8 cellular contexts compared by ENCODE assay signal in genomic region chr7:22549667-22550513, GRCh38. TPM values are rescaled to one million over a fixed set of nuclear protein-coding genes. Genes with fewer than 3 reads are reported as not detected.
DNase-seq lines count a peak whose midpoint lies in the region; ATAC-seq lines count a peak whose summit lies in the region.

No MANE protein-coding gene starts in this region.

- no peak overlapping the region for H3K27ac Mint-ChIP-seq in activated CD4-positive, alpha-beta T cell treated with anti-CD3 and anti-CD28 coated beads for 36 hours
- no peak overlapping the region for H3K27ac Mint-ChIP-seq in activated CD4-positive, alpha-beta memory T cell treated with anti-CD3 and anti-CD28 coated beads, Interleukin-2, amount 10 ng/mL, durations not matched to agents 7 days and 5 days
- peak overlapping the region; percentile 96 for H3K27ac Mint-ChIP-seq in stimulated activated naive B cell treated with anti-CD40 and anti-IgM and Interleukin-4, amounts not matched to agents 10 μg/mL and 1 μg/mL and 100 μg/mL, for 72 hours

- H3K27me3 Mint-ChIP-seq in activated CD4-positive, alpha-beta T cell treated with anti-CD3 and anti-CD28 coated beads for 36 hours: peaks cover 53% of the 10 kb centered on the region
- H3K27me3 Mint-ChIP-seq in activated CD4-positive, alpha-beta memory T cell treated with anti-CD3 and anti-CD28 coated beads, Interleukin-2, amount 10 ng/mL, durations not matched to agents 7 days and 5 days: peaks cover 82% of the 10 kb centered on the region
- peaks cover 12 to 27% of the 10 kb centered on the region in 2 donors for H3K27me3 Mint-ChIP-seq in stimulated activated naive B cell treated with anti-CD40 and anti-IgM and Interleukin-4, amounts not matched to agents 10 μg/mL and 1 μg/mL and 100 μg/mL, for 72 hours

- peaks cover 1% of the 10 kb centered on the region; the same call in 1 of the 2 replicates for H3K4me1 ChIP-seq in iPS DF 6.9 (ENCODE audit: control insufficient read depth, insufficient read depth, low read length)

- intact Hi-C loops in activated CD4-positive, alpha-beta T cell treated with anti-CD3 and anti-CD28 coated beads for 36 hours (cut with DNase I, micrococcal nuclease): loop anchor here in 1 of 2 experiments (1.0 kb wide), 1 partner anchor 8 kb away; no protein-coding TSS in a partner anchor

- peak overlapping the region; percentile 45 for H3K4me3 Mint-ChIP-seq in activated CD4-positive, alpha-beta T cell treated with anti-CD3 and anti-CD28 coated beads for 36 hours
- H3K4me3 Mint-ChIP-seq in activated CD4-positive, alpha-beta memory T cell treated with anti-CD3 and anti-CD28 coated beads, Interleukin-2, amount 10 ng/mL, durations not matched to agents 7 days and 5 days: no peak overlapping the region
- H3K4me3 Mint-ChIP-seq in stimulated activated naive B cell treated with anti-CD40 and anti-IgM and Interleukin-4, amounts not matched to agents 10 μg/mL and 1 μg/mL and 100 μg/mL, for 72 hours: peak overlapping the region; percentile 90 to 95

- no peaks in the 10 kb centered on the region for H3K9me3 ChIP-seq in iPS DF 6.9 (ENCODE audit: control insufficient read depth, insufficient read depth, low read length)

- H3K27me3 ChIP-seq in iPS DF 6.9 (ENCODE audit: control insufficient read depth, insufficient read depth, low read length): no peaks in the 10 kb centered on the region

- H3K36me3 Mint-ChIP-seq in activated CD4-positive, alpha-beta T cell treated with anti-CD3 and anti-CD28 coated beads for 36 hours (ENCODE audit: low read depth): no peaks in the 10 kb centered on the region
- H3K36me3 Mint-ChIP-seq in activated CD4-positive, alpha-beta memory T cell treated with anti-CD3 and anti-CD28 coated beads, Interleukin-2, amount 10 ng/mL, durations not matched to agents 7 days and 5 days (ENCODE audit: low read depth): no peaks in the 10 kb centered on the region
- H3K36me3 Mint-ChIP-seq in stimulated activated naive B cell treated with anti-CD40 and anti-IgM and Interleukin-4, amounts not matched to agents 10 μg/mL and 1 μg/mL and 100 μg/mL, for 72 hours: peaks cover 4% of the 10 kb centered on the region in 2 donors

- no peaks in the 10 kb centered on the region for H3K36me3 ChIP-seq in iPS DF 6.9 (ENCODE audit: control insufficient read depth, insufficient read depth, low read length)

- no peaks in the 10 kb centered on the region for H3K9me3 Mint-ChIP-seq in activated CD4-positive, alpha-beta T cell treated with anti-CD3 and anti-CD28 coated beads for 36 hours (ENCODE audit: low read depth)
- no peaks in the 10 kb centered on the region for H3K9me3 Mint-ChIP-seq in activated CD4-positive, alpha-beta memory T cell treated with anti-CD3 and anti-CD28 coated beads, Interleukin-2, amount 10 ng/mL, durations not matched to agents 7 days and 5 days
- no peaks in the 10 kb centered on the region for H3K9me3 Mint-ChIP-seq in stimulated activated naive B cell treated with anti-CD40 and anti-IgM and Interleukin-4, amounts not matched to agents 10 μg/mL and 1 μg/mL and 100 μg/mL, for 72 hours

- peak overlapping the region; percentile 63; the same call in 1 of the 2 replicates for H3K4me3 ChIP-seq in iPS DF 6.9 (ENCODE audit: low read length)

- no CpG with 5 or more reads among the region's 48 CpGs for WGBS in iPS DF 6.9 (ENCODE audit: insufficient coverage, insufficient read length)

- DNase-seq in activated CD4-positive, alpha-beta T cell treated with anti-CD3 and anti-CD28 coated beads for 36 hours: peak; percentile 65
- DNase-seq in activated CD4-positive, alpha-beta T cell treated with anti-CD3 and anti-CD28 coated beads for 1 hour: no peak
- DNase-seq in NCI-H1092 treated with DMSO at 0.1 percent for 48 hours (lab: John Stamatoyannopoulos, UW): peak; percentile 53
- peak; percentile 33 for DNase-seq in activated CD4-positive, alpha-beta memory T cell treated with anti-CD3 and anti-CD28 coated beads, Interleukin-2, amount 10 ng/mL, durations not matched to agents 7 days and 5 days
- DNase-seq in iPS DF 6.9 (ENCODE audit: low read depth, low spot score): peak; percentile 85
- no peak for DNase-seq in stimulated activated naive B cell treated with anti-CD40 and anti-IgM and Interleukin-4, amounts not matched to agents 10 μg/mL and 1 μg/mL and 100 μg/mL, for 72 hours
- DNase-seq in NCI-H1436 (lab: John Stamatoyannopoulos, UW): no peak

- ATAC-seq in activated CD4-positive, alpha-beta T cell treated with anti-CD3 and anti-CD28 coated beads for 36 hours: peak; percentile 61
- ATAC-seq in stimulated activated naive B cell treated with anti-CD40 and anti-IgM and Interleukin-4, amounts not matched to agents 10 μg/mL and 1 μg/mL and 100 μg/mL, for 72 hours (replicated peaks): peak; percentile 18 to 44
- no peak for ATAC-seq in GM21723 (IDR thresholded peaks at IDR 0.05; ENCODE audit: unreplicated experiment)

- H3K4me1 Mint-ChIP-seq in activated CD4-positive, alpha-beta T cell treated with anti-CD3 and anti-CD28 coated beads for 36 hours: peaks cover 9% of the 10 kb centered on the region
- H3K4me1 Mint-ChIP-seq in activated CD4-positive, alpha-beta memory T cell treated with anti-CD3 and anti-CD28 coated beads, Interleukin-2, amount 10 ng/mL, durations not matched to agents 7 days and 5 days: peaks cover 8% of the 10 kb centered on the region
- peaks cover 32 to 45% of the 10 kb centered on the region in 2 donors for H3K4me1 Mint-ChIP-seq in stimulated activated naive B cell treated with anti-CD40 and anti-IgM and Interleukin-4, amounts not matched to agents 10 μg/mL and 1 μg/mL and 100 μg/mL, for 72 hours

- H3K27ac ChIP-seq in iPS DF 6.9 (ENCODE audit: low read length): no peak overlapping the region

- CTCF ChIA-PET in activated CD4-positive, alpha-beta T cell treated with anti-CD3 and anti-CD28 coated beads for 36 hours (lab: Charles Lee): interaction anchor here (0.9 kb wide), 1 partner anchor 232 kb away, joined by 4 read pairs; no protein-coding TSS in a partner anchor
- CTCF ChIA-PET in activated CD4-positive, alpha-beta memory T cell treated with anti-CD3 and anti-CD28 coated beads, Interleukin-2, amount 10 ng/mL, durations not matched to agents 7 days and 5 days (lab: Charles Lee): no interaction called here

- POLR2A ChIA-PET in activated CD4-positive, alpha-beta T cell treated with anti-CD3 and anti-CD28 coated beads for 36 hours (lab: Charles Lee): no interaction called here
- POLR2A ChIA-PET in activated CD4-positive, alpha-beta memory T cell treated with anti-CD3 and anti-CD28 coated beads, Interleukin-2, amount 10 ng/mL, durations not matched to agents 7 days and 5 days (lab: Charles Lee): no interaction called here

RNA-seq across cellular contexts. Expression of gene STEAP1B, which starts 49.9 kb away (rescaled TPM):
- total RNA-seq in activated CD4-positive, alpha-beta T cell treated with anti-CD3 and anti-CD28 coated beads for 36 hours: under 1 TPM in 1 of 2 experiments, not detected in 1; 0.23 TPM
- total RNA-seq in activated CD4-positive, alpha-beta memory T cell treated with anti-CD3 and anti-CD28 coated beads, Interleukin-2, amount 10 ng/mL, durations not matched to agents 7 days and 5 days: under 1 TPM; 0.30 to 0.33 TPM

Comparison
In these comparisons a context has a peak if more than half of its experiments do, and no peak if none do; other contexts are left out.
1. DNase-seq: peak in activated CD4-positive, alpha-beta T cell treated with anti-CD3 and anti-CD28 coated beads for 36 hours (single experiment), NCI-H1092 treated with DMSO at 0.1 percent for 48 hours (single experiment), activated CD4-positive, alpha-beta memory T cell treated with anti-CD3 and anti-CD28 coated beads, Interleukin-2, amount 10 ng/mL, durations not matched to agents 7 days and 5 days (single experiment) and iPS DF 6.9 (single experiment); none in activated CD4-positive, alpha-beta T cell treated with anti-CD3 and anti-CD28 coated beads for 1 hour (single experiment), stimulated activated naive B cell treated with anti-CD40 and anti-IgM and Interleukin-4, amounts not matched to agents 10 μg/mL and 1 μg/mL and 100 μg/mL, for 72 hours (single experiment) and NCI-H1436 (single experiment).